9 cellular contexts compared by ENCODE assay signal in genomic region chr6:138161434-138162103, GRCh38. TPM values are rescaled to one million over a fixed set of nuclear protein-coding genes. Genes with fewer than 3 reads are reported as not detected.
DNase-seq lines count a peak whose midpoint lies in the region; FAIRE-seq and TF ChIP-seq lines count a peak whose summit lies in the region.
"Had no signal": no experiment of that assay in that cellular context is flagged by ENCODE, and none has a peak within 500 bp of the region (broad histone marks: within the 10 kb centered on the region; RNA-seq: fewer than 3 reads in every experiment).

A gene with protein sequence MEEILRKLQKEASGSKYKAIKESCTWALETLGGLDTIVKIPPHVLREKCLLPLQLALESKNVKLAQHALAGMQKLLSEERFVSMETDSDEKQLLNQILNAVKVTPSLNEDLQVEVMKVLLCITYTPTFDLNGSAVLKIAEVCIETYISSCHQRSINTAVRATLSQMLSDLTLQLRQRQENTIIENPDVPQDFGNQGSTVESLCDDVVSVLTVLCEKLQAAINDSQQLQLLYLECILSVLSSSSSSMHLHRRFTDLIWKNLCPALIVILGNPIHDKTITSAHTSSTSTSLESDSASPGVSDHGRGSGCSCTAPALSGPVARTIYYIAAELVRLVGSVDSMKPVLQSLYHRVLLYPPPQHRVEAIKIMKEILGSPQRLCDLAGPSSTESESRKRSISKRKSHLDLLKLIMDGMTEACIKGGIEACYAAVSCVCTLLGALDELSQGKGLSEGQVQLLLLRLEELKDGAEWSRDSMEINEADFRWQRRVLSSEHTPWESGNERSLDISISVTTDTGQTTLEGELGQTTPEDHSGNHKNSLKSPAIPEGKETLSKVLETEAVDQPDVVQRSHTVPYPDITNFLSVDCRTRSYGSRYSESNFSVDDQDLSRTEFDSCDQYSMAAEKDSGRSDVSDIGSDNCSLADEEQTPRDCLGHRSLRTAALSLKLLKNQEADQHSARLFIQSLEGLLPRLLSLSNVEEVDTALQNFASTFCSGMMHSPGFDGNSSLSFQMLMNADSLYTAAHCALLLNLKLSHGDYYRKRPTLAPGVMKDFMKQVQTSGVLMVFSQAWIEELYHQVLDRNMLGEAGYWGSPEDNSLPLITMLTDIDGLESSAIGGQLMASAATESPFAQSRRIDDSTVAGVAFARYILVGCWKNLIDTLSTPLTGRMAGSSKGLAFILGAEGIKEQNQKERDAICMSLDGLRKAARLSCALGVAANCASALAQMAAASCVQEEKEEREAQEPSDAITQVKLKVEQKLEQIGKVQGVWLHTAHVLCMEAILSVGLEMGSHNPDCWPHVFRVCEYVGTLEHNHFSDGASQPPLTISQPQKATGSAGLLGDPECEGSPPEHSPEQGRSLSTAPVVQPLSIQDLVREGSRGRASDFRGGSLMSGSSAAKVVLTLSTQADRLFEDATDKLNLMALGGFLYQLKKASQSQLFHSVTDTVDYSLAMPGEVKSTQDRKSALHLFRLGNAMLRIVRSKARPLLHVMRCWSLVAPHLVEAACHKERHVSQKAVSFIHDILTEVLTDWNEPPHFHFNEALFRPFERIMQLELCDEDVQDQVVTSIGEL (N-terminal part only) (plus strand): TSS chr6:138161939. CDS start chr6:138162087, 148 bp downstream.

- H3K79me1 ChIP-seq in mesenchymal stem cell (replicated peaks; ENCODE audit: low read length, poor library complexity, severe bottlenecking), result no peaks in the 10 kb centered on the region

- H2BK12ac ChIP-seq in mesenchymal stem cell (ENCODE audit: low read length in 2 of 2), result peak within 1 kb of the TSS in 1 of 2 experiments; percentile 31

- H3K4me3 Mint-ChIP-seq in activated CD4-positive, alpha-beta memory T cell treated with anti-CD3 and anti-CD28 coated beads, Interleukin-2, amount 10 ng/mL, durations not matched to agents 7 days and 5 days, result peak within 1 kb of the TSS; percentile 71

- no peak for FAIRE-seq in H54 (lab: Jason Lieb, UNC)

- H2AFZ ChIP-seq in mesenchymal stem cell (ENCODE audit: low read depth, low read length), result peak within 1 kb of the TSS; percentile 82

- peak within 1 kb of the TSS; percentile 99 for H3K4me2 ChIP-seq in mesenchymal stem cell (ENCODE audit: low read length, poor library complexity, severe bottlenecking)

- no peak within 1 kb of the TSS for H4K91ac ChIP-seq in mesenchymal stem cell (ENCODE audit: low read length)

- DNase-seq in EH (ENCODE audit: low read depth) (peak; percentile 37), H54 (ENCODE audit: insufficient read length, low spot score) (peak; percentile 63), NCI-H1105 treated with DMSO at 0.1 percent for 48 hours (lab: John Stamatoyannopoulos, UW) (peak; percentile 46), mesenchymal stem cell (peak; percentile 35), Kasumi-1 (lab: John Stamatoyannopoulos, UW) (no peak)
- peak; percentile 64 for DNase-seq in activated CD4-positive, alpha-beta memory T cell treated with anti-CD3 and anti-CD28 coated beads, Interleukin-2, amount 10 ng/mL, durations not matched to agents 7 days and 5 days
- DNase-seq in stimulated activated CD8-positive, alpha-beta memory T cell treated with anti-CD3 and anti-CD28 coated beads, Interleukin-12 subunit alpha, Interleukin-12 subunit beta, amount 100 ng/mL, for 1 hour (ENCODE audit: low read depth), result peak; percentile 18

- peak within 1 kb of the TSS in 1 of 2 experiments; percentile 31 for H3K18ac ChIP-seq in mesenchymal stem cell (ENCODE audit: low read depth in 1 of 2, low read length in 2 of 2)

- peak within 1 kb of the TSS; percentile 53 for H3K9ac ChIP-seq in mesenchymal stem cell (ENCODE audit: low read length)

- H2BK15ac ChIP-seq in mesenchymal stem cell (ENCODE audit: low read depth, poor library complexity, severe bottlenecking), result no peak within 1 kb of the TSS

- no peak within 1 kb of the TSS for H3K4ac ChIP-seq in mesenchymal stem cell (ENCODE audit: low read depth in 1 of 2, low read length in 2 of 2)

- WGBS in ectodermal cell, 2 experiments, result 0% methylated on average over 88 of the region's 88 CpGs
- 0% methylated on average over 59 of the region's 88 CpGs for WGBS in mesenchymal stem cell

- no peaks in the 10 kb centered on the region for H3K36me3 ChIP-seq in ectodermal cell (ENCODE audit: control insufficient read depth, insufficient read depth, low read length)
- no peaks in the 10 kb centered on the region for H3K36me3 ChIP-seq in mesenchymal stem cell (ENCODE audit: control insufficient read depth in 1 of 2, insufficient read depth in 2 of 2, low read depth in 1 of 2, low read length in 2 of 2)

- peaks cover 38% of the 10 kb centered on the region for H3K27me3 ChIP-seq in ectodermal cell (ENCODE audit: control insufficient read depth, insufficient read depth, low read length, poor library complexity, severe bottlenecking)
- H3K27me3 ChIP-seq in mesenchymal stem cell (ENCODE audit: control insufficient read depth in 1 of 2, insufficient read depth in 1 of 2, low read length in 2 of 2), result peaks cover 44 to 84% of the 10 kb centered on the region in 2 experiments

- no peaks in the 10 kb centered on the region for H3K36me3 Mint-ChIP-seq in activated CD4-positive, alpha-beta memory T cell treated with anti-CD3 and anti-CD28 coated beads, Interleukin-2, amount 10 ng/mL, durations not matched to agents 7 days and 5 days (ENCODE audit: low read depth)

- H3K4me1 Mint-ChIP-seq in activated CD4-positive, alpha-beta memory T cell treated with anti-CD3 and anti-CD28 coated beads, Interleukin-2, amount 10 ng/mL, durations not matched to agents 7 days and 5 days, result peaks cover 13% of the 10 kb centered on the region

- H3K27ac ChIP-seq in ectodermal cell (ENCODE audit: insufficient read depth, low read depth, low read length, poor library complexity, severe bottlenecking) (no peak within 1 kb of the TSS), mesenchymal stem cell (ENCODE audit: low read length, poor library complexity, severe bottlenecking) (no peak within 1 kb of the TSS)
- H3K27ac ChIP-seq: epithelial cell of prostate had no signal

- CTCF ChIA-PET in activated CD4-positive, alpha-beta memory T cell treated with anti-CD3 and anti-CD28 coated beads, Interleukin-2, amount 10 ng/mL, durations not matched to agents 7 days and 5 days (lab: Charles Lee), result no interaction called here

- peak within 1 kb of the TSS in 1 of 2 experiments; percentile 35 for H3K14ac ChIP-seq in mesenchymal stem cell (ENCODE audit: low read length in 2 of 2)

- H3K9me3 ChIP-seq in ectodermal cell (ENCODE audit: control insufficient read depth, low read length) (no peaks in the 10 kb centered on the region), mesenchymal stem cell (ENCODE audit: control insufficient read depth, low read length) (no peaks in the 10 kb centered on the region)

- no peaks in the 10 kb centered on the region for H3K9me3 Mint-ChIP-seq in activated CD4-positive, alpha-beta memory T cell treated with anti-CD3 and anti-CD28 coated beads, Interleukin-2, amount 10 ng/mL, durations not matched to agents 7 days and 5 days

- POLR2A ChIA-PET in activated CD4-positive, alpha-beta memory T cell treated with anti-CD3 and anti-CD28 coated beads, Interleukin-2, amount 10 ng/mL, durations not matched to agents 7 days and 5 days (lab: Charles Lee), result no interaction called here

- no peak within 1 kb of the TSS for H4K8ac ChIP-seq in mesenchymal stem cell (ENCODE audit: low read length)

- H3K4me1 ChIP-seq in ectodermal cell (ENCODE audit: control insufficient read depth, insufficient read depth, low read length) (peaks cover 9% of the 10 kb centered on the region), mesenchymal stem cell (ENCODE audit: control insufficient read depth, insufficient read depth, low read depth, low read length) (peaks cover 13% of the 10 kb centered on the region)

- peak within 1 kb of the TSS in 1 of 2 experiments; percentile 57 for H3K23ac ChIP-seq in mesenchymal stem cell (ENCODE audit: low read length in 2 of 2)

- H3K27ac Mint-ChIP-seq in activated CD4-positive, alpha-beta memory T cell treated with anti-CD3 and anti-CD28 coated beads, Interleukin-2, amount 10 ng/mL, durations not matched to agents 7 days and 5 days, result no peak within 1 kb of the TSS

- H3K27me3 Mint-ChIP-seq in activated CD4-positive, alpha-beta memory T cell treated with anti-CD3 and anti-CD28 coated beads, Interleukin-2, amount 10 ng/mL, durations not matched to agents 7 days and 5 days, result peaks cover 60% of the 10 kb centered on the region

- peak within 1 kb of the TSS; percentile 45 for H2BK5ac ChIP-seq in mesenchymal stem cell (ENCODE audit: low read depth, low read length, poor library complexity, severe bottlenecking)

- no peak within 1 kb of the TSS for H2BK120ac ChIP-seq in mesenchymal stem cell (ENCODE audit: low read depth, low read length)

- no peak within 1 kb of the TSS for H2AK5ac ChIP-seq in mesenchymal stem cell (ENCODE audit: low read length, severe bottlenecking)

- TF ChIP-seq POLR2A in H54 (IDR thresholded peaks at IDR 0.05; ENCODE audit: low read depth, low read length), result no peak

- H3K4me3 ChIP-seq in ectodermal cell (ENCODE audit: insufficient read depth, low read depth, low read length), result peak within 1 kb of the TSS; percentile 63
- H3K4me3 ChIP-seq in mesenchymal stem cell (ENCODE audit: insufficient read depth in 1 of 2, low read depth in 1 of 2, low read length in 2 of 2), result peak within 1 kb of the TSS; percentile 69 to 82

RNA-seq across cellular contexts. Expression of the gene that starts here (rescaled TPM):
- under 1 TPM; 0.50 to 0.55 TPM for total RNA-seq in activated CD4-positive, alpha-beta memory T cell treated with anti-CD3 and anti-CD28 coated beads, Interleukin-2, amount 10 ng/mL, durations not matched to agents 7 days and 5 days
- 1.8 TPM for polyA plus RNA-seq in ectodermal cell (2013, experiment 1 of 4)
- 1.4 TPM for polyA plus RNA-seq in ectodermal cell (2013, experiment 2 of 4)
- 1.0 TPM for polyA plus RNA-seq in ectodermal cell (2013, experiment 3 of 4)
- 1.1 TPM for polyA plus RNA-seq in ectodermal cell (2013, experiment 4 of 4)
- polyA plus RNA-seq in mesenchymal stem cell (2013, experiment 1 of 2), result 0.62 TPM
- polyA plus RNA-seq in mesenchymal stem cell (2013, experiment 2 of 2), result 0.59 TPM

Comparison
In these comparisons a context has a peak if more than half of its experiments do, and no peak if none do; other contexts are left out.
1. Peak in DNase-seq in activated CD4-positive, alpha-beta memory T cell treated with anti-CD3 and anti-CD28 coated beads, Interleukin-2, amount 10 ng/mL, durations not matched to agents 7 days and 5 days; RNA of the gene not detected or under 1 TPM.
2. DNase-seq: peak in EH (single experiment), H54 (single experiment), NCI-H1105 treated with DMSO at 0.1 percent for 48 hours (single experiment), mesenchymal stem cell (single experiment) and stimulated activated CD8-positive, alpha-beta memory T cell treated with anti-CD3 and anti-CD28 coated beads, Interleukin-12 subunit alpha, Interleukin-12 subunit beta, amount 100 ng/mL, for 1 hour (single experiment); none in Kasumi-1 (0 of 2).